13 cellular contexts compared by ENCODE assay signal in the genomic region with DNA sequence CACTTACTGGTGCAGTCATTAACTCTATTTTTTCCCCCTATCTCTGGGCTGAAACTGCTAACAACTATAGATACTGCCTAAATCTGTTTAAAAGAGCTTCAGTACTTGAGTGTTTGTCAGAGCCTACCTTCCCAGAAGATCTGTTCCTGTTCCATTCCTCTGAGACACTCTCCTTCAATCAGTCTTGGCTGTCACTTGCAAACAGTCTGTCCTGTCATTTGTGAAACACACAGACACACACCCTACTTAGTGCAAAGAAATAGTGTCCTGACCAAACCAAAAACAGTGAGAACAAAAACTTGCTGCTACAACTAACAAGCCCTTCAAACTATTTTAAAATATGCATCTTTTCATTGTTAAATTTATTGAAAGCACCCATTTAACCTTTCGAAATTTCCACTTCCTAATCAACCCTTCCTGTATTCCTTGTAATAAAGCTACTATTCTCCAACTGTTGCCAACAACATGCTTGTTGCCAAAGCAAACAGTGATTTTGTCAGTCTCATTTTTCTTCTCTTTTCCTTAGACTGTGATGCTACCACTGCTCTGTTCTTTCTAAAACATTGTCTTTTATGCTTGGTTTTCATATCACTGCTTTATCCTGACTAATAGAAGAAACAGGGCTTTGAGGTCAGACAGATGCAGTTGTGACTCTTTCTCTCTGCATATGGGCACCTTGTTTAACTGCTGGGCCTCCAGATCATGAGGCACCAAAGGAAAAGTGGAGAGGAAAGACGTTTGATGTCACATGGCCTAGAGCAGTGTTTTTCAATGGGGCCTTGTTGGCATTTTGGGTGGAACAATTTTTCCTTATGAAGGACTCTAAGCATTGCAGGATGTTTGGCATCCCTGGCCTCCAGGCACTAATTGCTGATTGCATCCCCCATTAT.
DNase-seq lines count a peak whose midpoint lies in the region; ATAC-seq and TF ChIP-seq lines count a peak whose summit lies in the region.
"Had no signal": no experiment of that assay in that cellular context is flagged by ENCODE, and none has a peak within 500 bp of the region (broad histone marks: within the 10 kb centered on the region; RNA-seq: fewer than 3 reads in every experiment).

No MANE protein-coding gene starts in this region.

- H3K27ac ChIP-seq in HEK293 (ENCODE audit: extremely low read depth, low read depth, low read length) = no peak overlapping the region
- peak overlapping the region; percentile 25 for H3K27ac ChIP-seq in rectal smooth muscle tissue (ENCODE audit: low read depth, low read length)

- no peak for TF ChIP-seq CTCF in HEK293 (tag by site-specific recombination; IDR thresholded peaks at IDR 0.05)

- ATAC-seq in GM18867 (IDR thresholded peaks at IDR 0.05; ENCODE audit: unreplicated experiment) = no peak
- ATAC-seq in GM21447 (IDR thresholded peaks at IDR 0.05; ENCODE audit: unreplicated experiment) = no peak

- no peak overlapping the region for H3K9ac ChIP-seq in rectal smooth muscle tissue (ENCODE audit: low read length)

- POLR2A ChIA-PET in HEK293 (lab: Yijun Ruan, JAX) = no interaction called here

- H3K36me3 ChIP-seq in HEK293 (ENCODE audit: control insufficient read depth in 2 of 2, insufficient read depth in 1 of 2, low read length in 2 of 2) (no peaks in the 10 kb centered on the region), rectal smooth muscle tissue (ENCODE audit: control insufficient read depth, insufficient read depth, low read length) (no peaks in the 10 kb centered on the region)
- H3K36me3 ChIP-seq: esophagus squamous epithelium had no signal

- CTCF ChIA-PET in HEK293 (lab: Yijun Ruan, JAX) = no interaction called here

- DNase-seq in astrocyte of the hippocampus (ENCODE audit: low read depth, low spot score) = peak; percentile 50
- peak; percentile 6 for DNase-seq in glomerular visceral epithelial cell (ENCODE audit: extremely low spot score)
- DNase-seq in activated CD8-positive, alpha-beta memory T cell treated with anti-CD3 and anti-CD28 coated beads, Interleukin-2, amount 50 U/mL, for 48 hours = no peak
- DNase-seq in pons (ENCODE audit: low spot score) = no peak
- DNase-seq: activated CD4-positive, alpha-beta memory T cell treated with anti-CD3 and anti-CD28 coated beads for 36 hours; esophagus squamous epithelium; NCI-H2227 treated with DMSO at 0.1 percent for 48 hours; OCI-M1; retina had no signal

- no peaks in the 10 kb centered on the region for H3K27me3 ChIP-seq in rectal smooth muscle tissue (ENCODE audit: control insufficient read depth, insufficient read depth, low read length)
- H3K27me3 ChIP-seq: esophagus squamous epithelium had no signal

- H3K4me3 ChIP-seq in HEK293 (ENCODE audit: low read depth, low read length) = no peak overlapping the region
- H3K4me3 ChIP-seq in rectal smooth muscle tissue (ENCODE audit: low read length) = no peak overlapping the region
- H3K4me3 ChIP-seq: esophagus squamous epithelium had no signal

- H3K4me1 ChIP-seq in HEK293 (ENCODE audit: control insufficient read depth, insufficient read depth, low read length) = peaks cover 14% of the 10 kb centered on the region
- no peaks in the 10 kb centered on the region for H3K4me1 ChIP-seq in rectal smooth muscle tissue (ENCODE audit: control insufficient read depth, insufficient read depth, low read length)

- H3K9me3 ChIP-seq in HEK293 (ENCODE audit: control insufficient read depth, insufficient read depth, low read depth, low read length) = no peaks in the 10 kb centered on the region
- H3K9me3 ChIP-seq: esophagus squamous epithelium had no signal

TF ChIP-seq in HEK293, 187 proteins besides CTCF, POLR2A, EP300 and RAD21:
- TF ChIP-seq, protein P1, sequence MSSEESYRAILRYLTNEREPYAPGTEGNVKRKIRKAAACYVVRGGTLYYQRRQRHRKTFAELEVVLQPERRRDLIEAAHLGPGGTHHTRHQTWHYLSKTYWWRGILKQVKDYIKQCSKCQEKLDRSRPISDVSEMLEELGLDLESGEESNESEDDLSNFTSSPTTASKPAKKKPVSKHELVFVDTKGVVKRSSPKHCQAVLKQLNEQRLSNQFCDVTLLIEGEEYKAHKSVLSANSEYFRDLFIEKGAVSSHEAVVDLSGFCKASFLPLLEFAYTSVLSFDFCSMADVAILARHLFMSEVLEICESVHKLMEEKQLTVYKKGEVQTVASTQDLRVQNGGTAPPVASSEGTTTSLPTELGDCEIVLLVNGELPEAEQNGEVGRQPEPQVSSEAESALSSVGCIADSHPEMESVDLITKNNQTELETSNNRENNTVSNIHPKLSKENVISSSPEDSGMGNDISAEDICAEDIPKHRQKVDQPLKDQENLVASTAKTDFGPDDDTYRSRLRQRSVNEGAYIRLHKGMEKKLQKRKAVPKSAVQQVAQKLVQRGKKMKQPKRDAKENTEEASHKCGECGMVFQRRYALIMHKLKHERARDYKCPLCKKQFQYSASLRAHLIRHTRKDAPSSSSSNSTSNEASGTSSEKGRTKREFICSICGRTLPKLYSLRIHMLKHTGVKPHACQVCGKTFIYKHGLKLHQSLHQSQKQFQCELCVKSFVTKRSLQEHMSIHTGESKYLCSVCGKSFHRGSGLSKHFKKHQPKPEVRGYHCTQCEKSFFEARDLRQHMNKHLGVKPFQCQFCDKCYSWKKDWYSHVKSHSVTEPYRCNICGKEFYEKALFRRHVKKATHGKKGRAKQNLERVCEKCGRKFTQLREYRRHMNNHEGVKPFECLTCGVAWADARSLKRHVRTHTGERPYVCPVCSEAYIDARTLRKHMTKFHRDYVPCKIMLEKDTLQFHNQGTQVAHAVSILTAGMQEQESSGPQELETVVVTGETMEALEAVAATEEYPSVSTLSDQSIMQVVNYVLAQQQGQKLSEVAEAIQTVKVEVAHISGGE (tag by site-specific recombination; conservative IDR thresholded peaks at IDR 0.05; ENCODE audit: low read depth) = no peak
- TF ChIP-seq SCRT2 (tag by site-specific recombination; IDR thresholded peaks at IDR 0.05) (peak; percentile 29; the same call in 1 of the 2 replicates), ZNF658 (tag by site-specific recombination; IDR thresholded peaks at IDR 0.05) (no peak), GLIS1 (tag by site-specific recombination; IDR thresholded peaks at IDR 0.05) (no peak), ZNF114 (tag by site-specific recombination; IDR thresholded peaks at IDR 0.05) (no peak), ZNF221 (tag by site-specific recombination; IDR thresholded peaks at IDR 0.05; ENCODE audit: borderline replicate concordance) (no peak), ZNF670 (tag by site-specific recombination; IDR thresholded peaks at IDR 0.05; ENCODE audit: low read depth) (no peak), ZNF311 (tag by site-specific recombination; IDR thresholded peaks at IDR 0.05; ENCODE audit: borderline replicate concordance) (no peak)
- TF ChIP-seq, protein P2, sequence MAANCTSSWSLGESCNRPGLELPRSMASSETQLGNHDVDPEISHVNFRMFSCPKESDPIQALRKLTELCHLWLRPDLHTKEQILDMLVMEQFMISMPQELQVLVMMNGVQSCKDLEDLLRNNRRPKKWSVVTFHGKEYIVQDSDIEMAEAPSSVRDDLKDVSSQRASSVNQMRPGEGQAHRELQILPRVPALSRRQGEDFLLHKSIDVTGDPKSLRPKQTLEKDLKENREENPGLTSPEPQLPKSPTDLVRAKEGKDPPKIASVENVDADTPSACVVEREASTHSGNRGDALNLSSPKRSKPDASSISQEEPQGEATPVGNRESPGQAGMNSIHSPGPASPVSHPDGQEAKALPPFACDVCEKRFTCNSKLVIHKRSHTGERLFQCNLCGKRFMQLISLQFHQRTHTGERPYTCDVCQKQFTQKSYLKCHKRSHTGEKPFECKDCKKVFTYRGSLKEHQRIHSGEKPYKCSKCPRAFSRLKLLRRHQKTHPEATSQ (tag by site-specific recombination; IDR thresholded peaks at IDR 0.05) = no peak
- TF ChIP-seq, protein P3, sequence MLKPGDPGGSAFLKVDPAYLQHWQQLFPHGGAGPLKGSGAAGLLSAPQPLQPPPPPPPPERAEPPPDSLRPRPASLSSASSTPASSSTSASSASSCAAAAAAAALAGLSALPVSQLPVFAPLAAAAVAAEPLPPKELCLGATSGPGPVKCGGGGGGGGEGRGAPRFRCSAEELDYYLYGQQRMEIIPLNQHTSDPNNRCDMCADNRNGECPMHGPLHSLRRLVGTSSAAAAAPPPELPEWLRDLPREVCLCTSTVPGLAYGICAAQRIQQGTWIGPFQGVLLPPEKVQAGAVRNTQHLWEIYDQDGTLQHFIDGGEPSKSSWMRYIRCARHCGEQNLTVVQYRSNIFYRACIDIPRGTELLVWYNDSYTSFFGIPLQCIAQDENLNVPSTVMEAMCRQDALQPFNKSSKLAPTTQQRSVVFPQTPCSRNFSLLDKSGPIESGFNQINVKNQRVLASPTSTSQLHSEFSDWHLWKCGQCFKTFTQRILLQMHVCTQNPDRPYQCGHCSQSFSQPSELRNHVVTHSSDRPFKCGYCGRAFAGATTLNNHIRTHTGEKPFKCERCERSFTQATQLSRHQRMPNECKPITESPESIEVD (tag by site-specific recombination; IDR thresholded peaks at IDR 0.05) = peak; percentile 8; the same call in 1 of the 2 replicates
TF ChIP-seq in HEK293: peak in this region for 2.

Comparison
In these comparisons a context has a peak if more than half of its experiments do, and no peak if none do; other contexts are left out.
1. DNase-seq: peak in astrocyte of the hippocampus (single experiment) and glomerular visceral epithelial cell (single experiment); none in activated CD8-positive, alpha-beta memory T cell treated with anti-CD3 and anti-CD28 coated beads, Interleukin-2, amount 50 U/mL, for 48 hours (single experiment) and pons (single experiment).